In the genomic region with DNA sequence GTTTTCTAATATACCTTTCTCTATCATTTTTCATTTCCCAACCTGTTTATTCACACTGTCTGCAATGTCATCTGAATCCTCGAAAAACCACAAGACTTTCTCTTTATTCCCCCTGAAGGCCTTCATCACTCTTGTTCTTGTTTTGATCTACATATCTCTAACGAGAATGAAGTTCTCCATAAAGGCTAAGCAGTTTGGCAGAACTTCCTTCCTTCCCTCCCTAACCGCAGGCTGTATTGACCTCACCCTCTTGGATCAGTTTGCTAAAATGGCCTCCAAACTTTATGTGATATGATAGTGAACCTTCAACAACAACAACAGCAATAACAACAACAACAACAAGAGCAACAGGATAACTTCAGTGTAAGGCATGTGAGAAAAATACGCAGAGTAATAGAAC, we compare ENCODE assay signal across 13 cellular contexts.
A peak's percentile ranks its signal among the peaks of the same experiment; 100 is the strongest.
DNase-seq lines count a peak whose midpoint lies in the region; ATAC-seq, FAIRE-seq and TF ChIP-seq lines count a peak whose summit lies in the region.
"Had no signal": no experiment of that assay in that cellular context is flagged by ENCODE, and none has a peak within 500 bp of the region (broad histone marks: within the 10 kb centered on the region; RNA-seq: fewer than 3 reads in every experiment).

No MANE protein-coding gene starts in this region.

- no peaks in the 10 kb centered on the region for H3K9me3 Mint-ChIP-seq in stimulated activated naive CD8-positive, alpha-beta T cell treated with anti-CD3 and anti-CD28 coated beads, Interleukin-15, Interleukin-2, amounts not matched to agents 100 ng/mL and 50 ng/mL, for 24 hours
- no peaks in the 10 kb centered on the region for H3K9me3 Mint-ChIP-seq in astrocyte (ENCODE audit: unreplicated experiment)
- H3K9me3 Mint-ChIP-seq: T-helper 1 cell treated with Interleukin-12 subunit alpha and Interleukin-12 subunit beta and Interleukin-4 antibody, amounts not matched to agents 30 μg/mL and 1 μg/mL, for 36 hours had no signal

- H3K27me3 Mint-ChIP-seq in stimulated activated naive CD8-positive, alpha-beta T cell treated with anti-CD3 and anti-CD28 coated beads, Interleukin-15, Interleukin-2, amounts not matched to agents 100 ng/mL and 50 ng/mL, for 24 hours, result no peaks in the 10 kb centered on the region
- H3K27me3 Mint-ChIP-seq in astrocyte (ENCODE audit: low read depth, unreplicated experiment), result no peaks in the 10 kb centered on the region
- H3K27me3 Mint-ChIP-seq: activated CD8-positive, alpha-beta memory T cell treated with anti-CD3 and anti-CD28 coated beads, Interleukin-2, amount 10 ng/mL, durations not matched to agents 7 days and 5 days; B cell had no signal

- no peaks in the 10 kb centered on the region for H3K27me3 ChIP-seq in astrocyte (ENCODE audit: insufficient read depth, low read length)
- H3K27me3 ChIP-seq in dorsolateral prefrontal cortex, result no peaks in the 10 kb centered on the region

- no peaks in the 10 kb centered on the region for H3K36me3 ChIP-seq in astrocyte (ENCODE audit: insufficient read depth, low read length)

- H3K4me3 ChIP-seq in astrocyte (ENCODE audit: insufficient read depth, low read depth, low read length) (no peak overlapping the region), dorsolateral prefrontal cortex (no peak overlapping the region)

- no peak overlapping the region for H3K27ac ChIP-seq in astrocyte (ENCODE audit: low read depth, low read length)
- peak overlapping the region in 11 of 59 donors; percentile 5 to 49 (median 30) for H3K27ac ChIP-seq in dorsolateral prefrontal cortex

- no peak overlapping the region for H3K27ac Mint-ChIP-seq in stimulated activated naive CD8-positive, alpha-beta T cell treated with anti-CD3 and anti-CD28 coated beads, Interleukin-15, Interleukin-2, amounts not matched to agents 100 ng/mL and 50 ng/mL, for 24 hours
- H3K27ac Mint-ChIP-seq in astrocyte (ENCODE audit: unreplicated experiment), result no peak overlapping the region
- H3K27ac Mint-ChIP-seq: activated CD8-positive, alpha-beta memory T cell treated with anti-CD3 and anti-CD28 coated beads, Interleukin-2, amount 10 ng/mL, durations not matched to agents 7 days and 5 days; B cell; T-helper 1 cell treated with Interleukin-12 subunit alpha and Interleukin-12 subunit beta and Interleukin-4 antibody, amounts not matched to agents 30 μg/mL and 1 μg/mL, for 36 hours had no signal

- peaks cover 12% of the 10 kb centered on the region for H3K36me3 Mint-ChIP-seq in stimulated activated naive CD8-positive, alpha-beta T cell treated with anti-CD3 and anti-CD28 coated beads, Interleukin-15, Interleukin-2, amounts not matched to agents 100 ng/mL and 50 ng/mL, for 24 hours (ENCODE audit: low read depth)
- no peaks in the 10 kb centered on the region for H3K36me3 Mint-ChIP-seq in astrocyte (ENCODE audit: low read depth, unreplicated experiment)

- peaks cover 11% of the 10 kb centered on the region for H3K4me1 Mint-ChIP-seq in stimulated activated naive CD8-positive, alpha-beta T cell treated with anti-CD3 and anti-CD28 coated beads, Interleukin-15, Interleukin-2, amounts not matched to agents 100 ng/mL and 50 ng/mL, for 24 hours (ENCODE audit: low read depth)
- H3K4me1 Mint-ChIP-seq in astrocyte (ENCODE audit: low read depth, unreplicated experiment), result no peaks in the 10 kb centered on the region

- no peak overlapping the region for H2AFZ ChIP-seq in astrocyte (ENCODE audit: low read depth, low read length)

- no peak overlapping the region for H3K4me2 ChIP-seq in astrocyte (ENCODE audit: low read length)

- TF ChIP-seq POLR2A in erythroblast (IDR thresholded peaks at IDR 0.05; ENCODE audit: low read length), result no peak

- intact Hi-C loops in dorsolateral prefrontal cortex (cut with DNase I), result no loop called here

- TF ChIP-seq CTCF in astrocyte (IDR thresholded peaks at IDR 0.05; ENCODE audit: insufficient read depth, low read depth, low read length) (no peak), dorsolateral prefrontal cortex (IDR thresholded peaks at IDR 0.05 in 54 of 56, conservative IDR thresholded peaks at IDR 0.05 in 2 of 56; ENCODE audit: low read depth in 1 of 56, partially characterized antibody in 56 of 56) (no peak)

- H3K4me1 ChIP-seq in astrocyte (ENCODE audit: insufficient read depth, low read length), result peaks cover 5% of the 10 kb centered on the region

- no peak overlapping the region for H3K9ac ChIP-seq in astrocyte (ENCODE audit: low read length)

- peak overlapping the region; percentile 2 for H3K4me3 Mint-ChIP-seq in stimulated activated naive CD8-positive, alpha-beta T cell treated with anti-CD3 and anti-CD28 coated beads, Interleukin-15, Interleukin-2, amounts not matched to agents 100 ng/mL and 50 ng/mL, for 24 hours
- H3K4me3 Mint-ChIP-seq in astrocyte (ENCODE audit: unreplicated experiment), result no peak overlapping the region
- H3K4me3 Mint-ChIP-seq: activated CD8-positive, alpha-beta memory T cell treated with anti-CD3 and anti-CD28 coated beads, Interleukin-2, amount 10 ng/mL, durations not matched to agents 7 days and 5 days; B cell; T-helper 1 cell treated with Interleukin-12 subunit alpha and Interleukin-12 subunit beta and Interleukin-4 antibody, amounts not matched to agents 30 μg/mL and 1 μg/mL, for 36 hours had no signal

- no peak for DNase-seq in stimulated activated naive CD8-positive, alpha-beta T cell treated with anti-CD3 and anti-CD28 coated beads, Interleukin-15, Interleukin-2, amounts not matched to agents 100 U/mL and 50 U/mL, for 24 hours
- DNase-seq in astrocyte (ENCODE audit: low read depth), result no peak
- no peak for DNase-seq in left lobe of liver (ENCODE audit: low spot score)
- DNase-seq in erythroblast (lab: John Stamatoyannopoulos, UW), result no peak
- DNase-seq in dorsolateral prefrontal cortex, result no peak
- no peak for DNase-seq in GM19240 (ENCODE audit: insufficient read length, low spot score)
- no peak for DNase-seq in kidney glomerular epithelial cell (lab: John Stamatoyannopoulos, UW)
- DNase-seq: activated CD8-positive, alpha-beta memory T cell treated with anti-CD3 and anti-CD28 coated beads, Interleukin-2, amount 10 ng/mL, durations not matched to agents 7 days and 5 days; anterior cingulate cortex; NCI-H2029 had no signal

- H3K9me3 ChIP-seq in astrocyte (ENCODE audit: insufficient read depth, low read depth, low read length), result no peaks in the 10 kb centered on the region

- peak; percentile 80 for FAIRE-seq in astrocyte (lab: Jason Lieb, UNC)

- no peaks in the 10 kb centered on the region for H4K20me1 ChIP-seq in astrocyte (ENCODE audit: insufficient read depth, low read length)

- no peak for ATAC-seq in stimulated activated naive CD8-positive, alpha-beta T cell treated with anti-CD3 and anti-CD28 coated beads, Interleukin-15, Interleukin-2, amounts not matched to agents 100 U/mL and 50 U/mL, for 24 hours
- ATAC-seq in left lobe of liver, result peak; percentile 22
- ATAC-seq: activated CD8-positive, alpha-beta memory T cell treated with anti-CD3 and anti-CD28 coated beads, Interleukin-2, amount 10 ng/mL, durations not matched to agents 7 days and 5 days had no signal

- no peaks in the 10 kb centered on the region for H3K79me2 ChIP-seq in astrocyte (ENCODE audit: insufficient read depth, low read length)
